31 cellular contexts compared by ENCODE assay signal in genomic region chr6:48552905-48553304, GRCh38.
"Had no signal": no experiment of that assay in that cellular context is flagged by ENCODE, and none has a peak within 500 bp of the region (broad histone marks: within the 10 kb centered on the region; RNA-seq: fewer than 3 reads in every experiment).

No MANE protein-coding gene starts in this region.

- DNase-seq: activated B cell treated with CpG ODN at 0.5 μM for 24 hours; activated CD4-positive, alpha-beta memory T cell treated with anti-CD3 and anti-CD28 coated beads for 36 hours; activated CD4-positive, alpha-beta T cell treated with anti-CD3 and anti-CD28 coated beads for 4 hours; activated CD4-positive, alpha-beta T cell treated with anti-CD3 and anti-CD28 coated beads, Interleukin-2, amount 50 U/mL, for 1 hour; activated CD4-positive, CD25-positive, alpha-beta regulatory T cell treated with anti-CD3 and anti-CD28 coated beads, Interleukin-2, amount 50 U/mL, for 72 hours; activated CD8-positive, alpha-beta memory T cell treated with anti-CD3 and anti-CD28 coated beads, Interleukin-2, amount 50 U/mL, for 4 hours; activated gamma-delta T cell treated with Interleukin-2 at 50 U/mL for 16 hours; activated naive CD4-positive, alpha-beta T cell treated with anti-CD3 and anti-CD28 coated beads, Interleukin-2, amount 10 ng/mL, durations not matched to agents 7 days and 5 days; activated naive CD8-positive, alpha-beta T cell treated with anti-CD3 and anti-CD28 coated beads, Interleukin-2, amount 50 U/mL, for 24 hours; activated T-cell treated with anti-CD3 and anti-CD28 coated beads for 4 hours; activated T-cell treated with anti-CD3 and anti-CD28 coated beads, Interleukin-2, amount 50 U/mL, for 4 hours; amniotic stem cell; aorta; brain microvascular endothelial cell; central memory CD4-positive, alpha-beta T cell; NCI-H1092 treated with DMSO at 0.1 percent for 48 hours; NCI-H1417; NCI-H146; NCI-H187; NCI-H2029 treated with DMSO at 0.1 percent for 48 hours; NCI-H2107; NCI-H2171 treated with DMSO at 0.1 percent for 48 hours; NCI-H2227 treated with DMSO at 0.1 percent for 48 hours; NCI-H446; NCI-H510A treated with DMSO at 0.1 percent for 48 hours; NCI-H526 treated with DMSO at 0.1 percent for 48 hours; NCI-H774; SHP77; SJCRH30 had no signal

- H3K4me3 ChIP-seq: SJCRH30, SK-N-MC had no signal

- ATAC-seq: activated naive CD8-positive, alpha-beta T cell treated with anti-CD3 and anti-CD28 coated beads, Interleukin-2, amount 50 U/mL, for 24 hours; activated T-cell treated with anti-CD3 and anti-CD28 coated beads, Interleukin-2, amount 50 U/mL, for 4 hours; Panc1 had no signal
